In genomic region chr10:13001041-13001886, GRCh38 we compare ENCODE assay signal across 9 cellular contexts. TPM values are rescaled to one million over a fixed set of nuclear protein-coding genes. Genes with fewer than 3 reads are reported as not detected.
A peak's percentile ranks its signal among the peaks of the same experiment; 100 is the strongest.
DNase-seq lines count a peak whose midpoint lies in the region; ATAC-seq, FAIRE-seq and TF ChIP-seq lines count a peak whose summit lies in the region.
"Had no signal": no experiment of that assay in that cellular context is flagged by ENCODE, and none has a peak within 500 bp of the region (broad histone marks: within the 10 kb centered on the region; RNA-seq: fewer than 3 reads in every experiment).

TSS of gene CCDC3 (minus strand) at chr10:13001713. CDS start at chr10:13001570, 143 bp downstream.

- FAIRE-seq in D721Med (lab: Jason Lieb, UNC) = no peak
- FAIRE-seq: colon had no signal

- H3K36me3 ChIP-seq in mucosa of rectum (ENCODE audit: control insufficient read depth in 2 of 2, insufficient read depth in 2 of 2, low read length in 2 of 2) = no peaks in the 10 kb centered on the region
- H3K36me3 ChIP-seq in upper lobe of left lung = no peaks in the 10 kb centered on the region

- H3K4me1 ChIP-seq in mucosa of rectum (ENCODE audit: control insufficient read depth in 2 of 2, insufficient read depth in 2 of 2, low read length in 2 of 2) (no peaks in the 10 kb centered on the region), upper lobe of left lung (peaks cover 0 to 12% (median 2%) of the 10 kb centered on the region in 4 donors)

- WGBS in upper lobe of left lung, 2 donors = 6 to 23% methylated on average over 13 to 57 of the region's 93 CpGs

- H3K27me3 ChIP-seq in mucosa of rectum (ENCODE audit: control insufficient read depth in 2 of 2, insufficient read depth in 2 of 2, low read length in 2 of 2) (peaks cover 19 to 30% of the 10 kb centered on the region in 2 donors), upper lobe of left lung (peaks cover 0 to 10% (median 0%) of the 10 kb centered on the region in 4 donors)

- TF ChIP-seq POLR2A in upper lobe of left lung (IDR thresholded peaks at IDR 0.05) = no peak

- DNase-seq in D721Med (ENCODE audit: insufficient read length, low spot score) (peak; percentile 25), NCI-H2171 (lab: John Stamatoyannopoulos, UW) (peak; percentile 50), coronary artery (ENCODE audit: low spot score) (peak; percentile 75), upper lobe of left lung (peak in 1 of 2 donors; percentile 84), OCI-M1 (lab: John Stamatoyannopoulos, UW) (no peak), NCI-H1436 treated with DMSO at 0.1 percent for 48 hours (lab: John Stamatoyannopoulos, UW) (no peak)

- H3K9me3 ChIP-seq in mucosa of rectum (ENCODE audit: control insufficient read depth in 2 of 2, low read length in 2 of 2) (no peaks in the 10 kb centered on the region), upper lobe of left lung (no peaks in the 10 kb centered on the region)

- H3K27ac ChIP-seq in coronary artery (peak within 1 kb of the TSS; percentile 72 to 83), mucosa of rectum (ENCODE audit: low read depth in 2 of 2, low read length in 2 of 2) (no peak within 1 kb of the TSS), upper lobe of left lung (no peak within 1 kb of the TSS)

- TF ChIP-seq CTCF in D721Med (IDR thresholded peaks at IDR 0.05; ENCODE audit: insufficient read depth, missing control alignments) = no peak
- TF ChIP-seq CTCF in coronary artery (IDR thresholded peaks at IDR 0.05) = no peak
- TF ChIP-seq CTCF in upper lobe of left lung (IDR thresholded peaks at IDR 0.05) = no peak

- ATAC-seq in upper lobe of left lung (ENCODE audit: low FRiP score in 2 of 2) (peak in 1 of 2 donors; percentile 77), HG03521 (IDR thresholded peaks at IDR 0.05; ENCODE audit: unreplicated experiment) (no peak)

- no peak within 1 kb of the TSS for H3K9ac ChIP-seq in mucosa of rectum (ENCODE audit: low read depth in 1 of 2, low read length in 2 of 2)

- H3K4me3 ChIP-seq in coronary artery (peak within 1 kb of the TSS; percentile 82), mucosa of rectum (ENCODE audit: low read length in 2 of 2) (peak within 1 kb of the TSS; percentile 37 to 44), upper lobe of left lung (peak within 1 kb of the TSS in 3 of 4 donors; percentile 41 to 49 (median 43))

- no peak for TF ChIP-seq EP300 in upper lobe of left lung (IDR thresholded peaks at IDR 0.05)

RNA-seq across cellular contexts. Expression of gene CCDC3, which starts in this region (rescaled TPM):
- total RNA-seq in upper lobe of left lung = 10 to 100 TPM in 1 of 6 donors, 1 to 10 TPM in 4, under 1 TPM in 1; 0.98 to 13.1 (median 5.7) TPM

Comparison
In these comparisons a context has a peak if more than half of its experiments do, and no peak if none do; other contexts are left out.
1. DNase-seq: peak in D721Med (single experiment), NCI-H2171 (single experiment) and coronary artery (single experiment); none in OCI-M1 (single experiment) and NCI-H1436 treated with DMSO at 0.1 percent for 48 hours (single experiment).
2. H3K27ac ChIP-seq: peak in coronary artery (2 of 2); none in mucosa of rectum (0 of 2) and upper lobe of left lung (0 of 4).
3. Peak in every context shown above with its lines, with median percentiles within 50 percentile points of each other: H3K4me3 ChIP-seq.